In genomic region chr10:3948843-3949242, GRCh38 we compare ENCODE assay signal across 11 cellular contexts.
DNase-seq lines count a peak whose midpoint lies in the region; ATAC-seq lines count a peak whose summit lies in the region.
"Had no signal": no experiment of that assay in that cellular context is flagged by ENCODE, and none has a peak within 500 bp of the region (broad histone marks: within the 10 kb centered on the region; RNA-seq: fewer than 3 reads in every experiment).

No MANE protein-coding gene starts in this region.

- 77 to 89% methylated on average over 9 of the region's 9 CpGs for WGBS in GM23248 (ENCODE audit: low coverage in 1 of 2, low lambda C conversion rate in 2 of 2, missing lambda C conversion rate in 2 of 2), 2 experiments

- in situ Hi-C loops in GM23248 (cut with MboI) = no loop called here

- H3K9me3 Mint-ChIP-seq in immature natural killer cell = no peaks in the 10 kb centered on the region

- no peaks in the 10 kb centered on the region for H3K9me2 ChIP-seq in GM23248 (ENCODE audit: insufficient read depth)

- H3K27ac ChIP-seq in GM23248 = no peak overlapping the region
- H3K27ac ChIP-seq: 22Rv1, epithelial cell of prostate, thoracic aorta had no signal

- no peaks in the 10 kb centered on the region for H3K36me3 ChIP-seq in GM23248 (ENCODE audit: low read depth)
- H3K36me3 ChIP-seq: thoracic aorta had no signal

- peak; percentile 37 for DNase-seq in DMS153 (lab: John Stamatoyannopoulos, UW)
- DNase-seq in DMS153 treated with DMSO at 0.1 percent for 48 hours (lab: John Stamatoyannopoulos, UW; ENCODE audit: unreplicated experiment) = no peak
- DNase-seq in activated T-cell treated with anti-CD3 and anti-CD28 coated beads, Interleukin-2, amount 50 U/mL, for 1 hour = peak; percentile 55
- DNase-seq in immature natural killer cell = peak; percentile 77 to 87 (median 81)
- DNase-seq in stimulated activated naive CD4-positive, alpha-beta T cell (lab: John Stamatoyannopoulos, UW) = peak; percentile 5 to 72 (median 48)
- DNase-seq in SKM-1 treated with dmso at 0.1 percent for 144 hours (lab: John Stamatoyannopoulos, UW; ENCODE audit: unreplicated experiment) = no peak
- DNase-seq in GM23248 = no peak
- DNase-seq in Right ventricle myocardium inferior (ENCODE audit: missing footprints) = no peak

- H3K4me3 Mint-ChIP-seq in immature natural killer cell = peak overlapping the region; percentile 62 to 86 (median 76)

- peaks cover 7 to 16% (median 11%) of the 10 kb centered on the region in 3 donors for H3K27me3 Mint-ChIP-seq in immature natural killer cell (ENCODE audit: low read depth in 3 of 3)

- H3K4me3 ChIP-seq in GM23248 = no peak overlapping the region
- H3K4me3 ChIP-seq: thoracic aorta had no signal

- no peaks in the 10 kb centered on the region for H3K9me3 ChIP-seq in GM23248 (ENCODE audit: low read depth)
- H3K9me3 ChIP-seq: thoracic aorta had no signal

- H3K4me2 ChIP-seq in GM23248 (ENCODE audit: unreplicated experiment) = no peak overlapping the region

- H2AFZ ChIP-seq in GM23248 = no peak overlapping the region

- H3K36me3 Mint-ChIP-seq in immature natural killer cell = peaks cover 0 to 3% (median 0%) of the 10 kb centered on the region in 3 donors

- ATAC-seq in Right ventricle myocardium inferior = no peak

- H3K27me3 ChIP-seq in GM23248 (replicated peaks; ENCODE audit: insufficient read depth) = no peaks in the 10 kb centered on the region

- H3F3A ChIP-seq in GM23248 (ENCODE audit: insufficient read depth) = no peaks in the 10 kb centered on the region

- no peak overlapping the region for H3K9ac ChIP-seq in GM23248

- peaks cover 73 to 77% of the 10 kb centered on the region in 2 donors for H3K4me1 Mint-ChIP-seq in immature natural killer cell

- H3K79me2 ChIP-seq in GM23248 (ENCODE audit: insufficient read depth) = no peaks in the 10 kb centered on the region

- no peaks in the 10 kb centered on the region for H3K4me1 ChIP-seq in GM23248 (ENCODE audit: insufficient read depth)

- H4K20me1 ChIP-seq in GM23248 (ENCODE audit: insufficient read depth) = no peaks in the 10 kb centered on the region

- peak overlapping the region; percentile 75 to 97 (median 84) for H3K27ac Mint-ChIP-seq in immature natural killer cell

- intact Hi-C loops in Right ventricle myocardium inferior (cut with DNase I) = no loop called here

Comparison
In these comparisons a context has a peak if more than half of its experiments do, and no peak if none do; other contexts are left out.
1. DNase-seq: peak in DMS153 (single experiment), activated T-cell treated with anti-CD3 and anti-CD28 coated beads, Interleukin-2, amount 50 U/mL, for 1 hour (single experiment), immature natural killer cell (3 of 3) and stimulated activated naive CD4-positive, alpha-beta T cell (6 of 6); none in DMS153 treated with DMSO at 0.1 percent for 48 hours (single experiment), SKM-1 treated with dmso at 0.1 percent for 144 hours (single experiment), GM23248 (single experiment) and Right ventricle myocardium inferior (single experiment).